ENCODE assay signal across 2 cellular contexts in the genomic region with DNA sequence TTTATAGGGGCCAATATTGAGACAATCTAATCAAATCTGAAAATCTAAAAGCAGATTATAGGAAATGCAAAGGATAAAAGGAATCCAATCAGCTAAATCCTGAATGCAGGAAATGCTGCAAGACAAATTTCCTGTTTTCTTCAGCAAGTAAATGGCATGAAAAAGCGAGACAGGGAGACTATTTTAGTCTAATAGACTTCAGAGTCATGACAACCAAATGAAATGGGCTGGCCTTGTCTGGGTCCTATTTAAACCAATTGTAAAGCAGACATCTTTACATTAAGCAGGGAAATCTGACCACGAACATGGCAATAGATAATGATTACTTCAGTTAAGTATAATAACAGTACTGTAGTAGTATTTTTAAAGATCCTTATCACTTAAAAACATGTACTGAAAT.
TF ChIP-seq lines count a peak whose summit lies in the region.

No MANE protein-coding gene starts in this region.

TF ChIP-seq in SK-N-SH, 30 proteins besides CTCF, POLR2A, EP300 and RAD21:
- TF ChIP-seq RXRA (IDR thresholded peaks at IDR 0.05; ENCODE audit: borderline replicate concordance, low read depth) = no peak

TF ChIP-seq in SK-N-SH treated with all-trans-retinoic acid at 6 μM for 48 hours, 23 proteins besides CTCF, POLR2A, EP300 and RAD21:
- TF ChIP-seq ZFP3 (CRISPR knock-in tag; IDR thresholded peaks at IDR 0.05) = no peak
- no peak for TF ChIP-seq ZC3H10 (CRISPR knock-in tag; IDR thresholded peaks at IDR 0.05)
- TF ChIP-seq, protein P1, sequence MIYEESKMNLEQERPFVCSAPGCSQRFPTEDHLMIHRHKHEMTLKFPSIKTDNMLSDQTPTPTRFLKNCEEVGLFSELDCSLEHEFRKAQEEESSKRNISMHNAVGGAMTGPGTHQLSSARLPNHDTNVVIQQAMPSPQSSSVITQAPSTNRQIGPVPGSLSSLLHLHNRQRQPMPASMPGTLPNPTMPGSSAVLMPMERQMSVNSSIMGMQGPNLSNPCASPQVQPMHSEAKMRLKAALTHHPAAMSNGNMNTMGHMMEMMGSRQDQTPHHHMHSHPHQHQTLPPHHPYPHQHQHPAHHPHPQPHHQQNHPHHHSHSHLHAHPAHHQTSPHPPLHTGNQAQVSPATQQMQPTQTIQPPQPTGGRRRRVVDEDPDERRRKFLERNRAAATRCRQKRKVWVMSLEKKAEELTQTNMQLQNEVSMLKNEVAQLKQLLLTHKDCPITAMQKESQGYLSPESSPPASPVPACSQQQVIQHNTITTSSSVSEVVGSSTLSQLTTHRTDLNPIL (CRISPR knock-in tag; IDR thresholded peaks at IDR 0.05; ENCODE audit: low read depth) = no peak
